ENCODE assay signal across 8 cellular contexts in genomic region chr1:67429011-67429527, GRCh38. TPM values are rescaled to one million over a fixed set of nuclear protein-coding genes. Genes with fewer than 3 reads are reported as not detected.
A peak's percentile ranks its signal among the peaks of the same experiment; 100 is the strongest.
DNase-seq lines count a peak whose midpoint lies in the region; ATAC-seq and TF ChIP-seq lines count a peak whose summit lies in the region.

No MANE protein-coding gene starts in this region.

- H3K4me1 ChIP-seq in muscle layer of colon (ENCODE audit: insufficient read depth, low read length), result peaks cover 15% of the 10 kb centered on the region

- H3K9ac ChIP-seq in muscle layer of colon (ENCODE audit: low read length), result peak overlapping the region; percentile 74

- DNase-seq in left cardiac atrium (peak; percentile 25), cardiac septum (ENCODE audit: low spot score) (no peak), coronary artery (ENCODE audit: low spot score) (no peak), NK-92 (lab: John Stamatoyannopoulos, UW; ENCODE audit: unreplicated experiment) (no peak)
- peak; percentile 46 for DNase-seq in stimulated activated naive CD8-positive, alpha-beta T cell treated with anti-CD3 and anti-CD28 coated beads, Interleukin-15, Interleukin-2, amounts not matched to agents 100 U/mL and 50 U/mL, for 24 hours

- H3K4me3 ChIP-seq in coronary artery (peak overlapping the region; percentile 92), muscle layer of colon (ENCODE audit: low read depth in 1 of 2, low read length in 2 of 2) (peak overlapping the region; percentile 97 to 98)

- no peak for ATAC-seq in left cardiac atrium
- ATAC-seq in stimulated activated naive CD8-positive, alpha-beta T cell treated with anti-CD3 and anti-CD28 coated beads, Interleukin-15, Interleukin-2, amounts not matched to agents 100 U/mL and 50 U/mL, for 24 hours, result no peak
- no peak for ATAC-seq in HG02885 (IDR thresholded peaks at IDR 0.05; ENCODE audit: poor library complexity, unreplicated experiment)

- intact Hi-C loops in left cardiac atrium (cut with DNase I), result no loop called here
- intact Hi-C loops in cardiac septum (cut with DNase I), result loop anchor here (10.0 kb wide), 1 partner anchor 384 kb away; no protein-coding TSS in a partner anchor

- no peaks in the 10 kb centered on the region for H3K9me3 ChIP-seq in muscle layer of colon (ENCODE audit: low read length)

- peak overlapping the region; percentile 93; the same call in 1 of the 2 replicates for H3K27ac ChIP-seq in VCaP
- H3K27ac ChIP-seq in coronary artery, result peak overlapping the region; percentile 97 to 98
- peak overlapping the region; percentile 62 for H3K27ac ChIP-seq in muscle layer of colon (ENCODE audit: low read depth, low read length)

- no peaks in the 10 kb centered on the region for H3K27me3 ChIP-seq in muscle layer of colon (ENCODE audit: control insufficient read depth in 1 of 2, insufficient read depth in 2 of 2, low read length in 2 of 2)

- TF ChIP-seq CTCF in VCaP (conservative IDR thresholded peaks at IDR 0.05) (no peak), coronary artery (IDR thresholded peaks at IDR 0.05) (no peak)

- peaks cover 18% of the 10 kb centered on the region for H3K36me3 ChIP-seq in muscle layer of colon (ENCODE audit: insufficient read depth, low read length)

RNA-seq across cellular contexts. Expression of gene SERBP1, which starts 1.1 kb away (rescaled TPM):
- total RNA-seq in left cardiac atrium (100 to 1,000 TPM; 103 to 122 TPM), cardiac septum (146 TPM)

Comparison
In these comparisons a context has a peak if more than half of its experiments do, and no peak if none do; other contexts are left out.
1. DNase-seq: peak in left cardiac atrium (single experiment) and stimulated activated naive CD8-positive, alpha-beta T cell treated with anti-CD3 and anti-CD28 coated beads, Interleukin-15, Interleukin-2, amounts not matched to agents 100 U/mL and 50 U/mL, for 24 hours (single experiment); none in cardiac septum (single experiment), coronary artery (single experiment) and NK-92 (single experiment).
2. Peak in every context shown above with its lines, with median percentiles within 50 percentile points of each other: H3K27ac ChIP-seq.